In the genomic region with DNA sequence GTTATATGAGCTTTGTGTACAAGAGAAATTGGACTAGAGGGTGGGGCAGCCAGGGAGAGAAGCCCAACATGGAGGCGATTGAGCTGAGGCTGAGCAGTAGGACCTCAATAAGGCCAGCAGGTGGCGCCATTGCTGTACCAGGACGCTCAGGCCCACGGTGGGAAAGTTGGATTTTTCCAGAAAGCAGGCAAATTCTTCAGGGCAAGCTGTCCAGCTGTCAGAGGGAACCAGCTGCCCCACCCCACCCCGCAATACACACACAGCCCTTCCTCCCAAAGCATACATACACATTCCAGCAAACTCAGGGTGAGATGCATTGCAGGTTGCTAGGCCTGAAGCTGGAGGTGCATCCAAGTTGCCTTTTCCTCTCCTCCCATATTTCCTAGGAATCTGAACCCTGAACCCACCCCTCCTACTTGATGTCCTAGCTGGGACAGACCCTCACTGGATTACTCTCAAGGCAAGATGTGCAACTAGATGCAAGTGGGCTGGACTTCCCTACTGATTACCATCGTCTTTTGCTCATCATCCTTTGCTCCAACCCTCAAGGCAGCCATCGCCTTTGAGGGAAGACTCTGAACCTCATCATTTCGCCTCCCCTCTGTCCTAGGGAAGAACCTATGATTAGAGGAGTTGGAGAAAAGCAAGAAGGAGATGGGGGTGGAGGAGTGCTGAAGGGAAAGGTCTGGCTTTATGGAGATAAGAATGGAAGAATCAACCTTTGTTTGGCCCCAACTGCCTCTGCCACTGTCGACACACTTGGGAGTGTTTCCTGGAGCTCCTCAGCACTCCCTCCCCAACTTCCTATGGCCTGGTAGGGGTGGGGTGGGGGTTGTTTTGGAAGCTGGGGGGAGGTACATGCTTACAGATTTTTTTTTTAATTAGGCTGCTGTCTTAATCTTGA, we compare ENCODE assay signal across 8 cellular contexts. TPM values are rescaled to one million over a fixed set of nuclear protein-coding genes. Genes with fewer than 3 reads are reported as not detected.
DNase-seq lines count a peak whose midpoint lies in the region; ATAC-seq and TF ChIP-seq lines count a peak whose summit lies in the region.

No MANE protein-coding gene starts in this region.

- H3K27ac ChIP-seq in Karpas-422 (ENCODE audit: low read length) (no peak overlapping the region), neutrophil (no peak overlapping the region), tibial nerve (peak overlapping the region in 2 of 4 donors; percentile 31 to 77)

- WGBS in tibial nerve, 2 donors, result 27 to 33% methylated on average over 9 of the region's 9 CpGs

- TF ChIP-seq POLR2A in tibial nerve (IDR thresholded peaks at IDR 0.05), result no peak

- H3K4me1 ChIP-seq in Karpas-422 (ENCODE audit: low read length) (peaks cover 19% of the 10 kb centered on the region), neutrophil (ENCODE audit: control insufficient read depth in 1 of 2, insufficient read depth in 1 of 2, low read depth in 1 of 2, low read length in 1 of 2) (peaks cover 0 to 6% of the 10 kb centered on the region in 2 experiments), tibial nerve (peaks cover 0 to 64% (median 27%) of the 10 kb centered on the region in 4 donors)

- H3K27me3 ChIP-seq in Karpas-422 (ENCODE audit: low read length), result 0 out of 2 replicates have a peak, but pooled peaks cover 3% of the 10 kb centered on the region
- peaks cover 10% of the 10 kb centered on the region for H3K27me3 ChIP-seq in neutrophil
- no peaks in the 10 kb centered on the region for H3K27me3 ChIP-seq in tibial nerve

- in situ Hi-C loops in Caki2 (cut with HindIII; ENCODE audit: low pct_unique_long_range_greater_than_20kb, low sequenced_read_pairs), result no loop called here

- H3K4me1 Mint-ChIP-seq in activated T-helper 2 cell treated with anti-CD3 and anti-CD28 coated beads, Interferon-gamma antibody, Interleukin-2, Interleukin-4, amounts not matched to agents 10 μg/mL and 5 μg/mL and 100 μg/mL, durations not matched to agents 14 hours and 24 hours and 36 hours (ENCODE audit: low read depth), result peaks cover 41% of the 10 kb centered on the region

- no peaks in the 10 kb centered on the region for H3K79me2 ChIP-seq in Karpas-422 (ENCODE audit: low read length)

- peak overlapping the region; percentile 94 for H3K27ac Mint-ChIP-seq in activated T-helper 2 cell treated with anti-CD3 and anti-CD28 coated beads, Interferon-gamma antibody, Interleukin-2, Interleukin-4, amounts not matched to agents 10 μg/mL and 5 μg/mL and 100 μg/mL, durations not matched to agents 14 hours and 24 hours and 36 hours

- H3K9me3 ChIP-seq in Karpas-422 (ENCODE audit: low read length) (no peaks in the 10 kb centered on the region), neutrophil (no peaks in the 10 kb centered on the region), tibial nerve (no peaks in the 10 kb centered on the region)

- TF ChIP-seq CTCF in fibroblast of villous mesenchyme (IDR thresholded peaks at IDR 0.05; ENCODE audit: insufficient read depth, low read depth, low read length), result peak; percentile 94
- TF ChIP-seq CTCF in neutrophil (IDR thresholded peaks at IDR 0.05), result peak; percentile 93
- peak; percentile 91 to 98 (median 93) for TF ChIP-seq CTCF in tibial nerve (IDR thresholded peaks at IDR 0.05)

- peak; percentile 59 for ATAC-seq in GM21447 (IDR thresholded peaks at IDR 0.05; ENCODE audit: unreplicated experiment)

- peak overlapping the region; percentile 68; the same call in 1 of the 2 replicates for H2AFZ ChIP-seq in Karpas-422 (ENCODE audit: low read length)

- intact Hi-C loops in activated T-helper 2 cell treated with anti-CD3 and anti-CD28 coated beads, Interferon-gamma antibody, Interleukin-2, Interleukin-4, amounts not matched to agents 10 μg/mL and 5 μg/mL and 100 μg/mL, durations not matched to agents 14 hours and 24 hours and 36 hours (cut with micrococcal nuclease), result loop anchor here (1.0 kb wide), 1 partner anchor 78 kb away; no protein-coding TSS in a partner anchor

- H3K27me3 Mint-ChIP-seq in activated T-helper 2 cell treated with anti-CD3 and anti-CD28 coated beads, Interferon-gamma antibody, Interleukin-2, Interleukin-4, amounts not matched to agents 10 μg/mL and 5 μg/mL and 100 μg/mL, durations not matched to agents 14 hours and 24 hours and 36 hours (ENCODE audit: low read depth), result peaks cover 4% of the 10 kb centered on the region

- no peaks in the 10 kb centered on the region for H3K9me3 Mint-ChIP-seq in activated T-helper 2 cell treated with anti-CD3 and anti-CD28 coated beads, Interferon-gamma antibody, Interleukin-2, Interleukin-4, amounts not matched to agents 10 μg/mL and 5 μg/mL and 100 μg/mL, durations not matched to agents 14 hours and 24 hours and 36 hours

- no peaks in the 10 kb centered on the region for H3K36me3 Mint-ChIP-seq in activated T-helper 2 cell treated with anti-CD3 and anti-CD28 coated beads, Interferon-gamma antibody, Interleukin-2, Interleukin-4, amounts not matched to agents 10 μg/mL and 5 μg/mL and 100 μg/mL, durations not matched to agents 14 hours and 24 hours and 36 hours (ENCODE audit: low read depth)

- H3K4me3 Mint-ChIP-seq in activated T-helper 2 cell treated with anti-CD3 and anti-CD28 coated beads, Interferon-gamma antibody, Interleukin-2, Interleukin-4, amounts not matched to agents 10 μg/mL and 5 μg/mL and 100 μg/mL, durations not matched to agents 14 hours and 24 hours and 36 hours (ENCODE audit: low read depth), result no peak overlapping the region

- H3K4me2 ChIP-seq in Karpas-422 (ENCODE audit: low read depth, low read length, poor library complexity, severe bottlenecking), result no peak overlapping the region

- H3K4me3 ChIP-seq in Karpas-422 (ENCODE audit: low read length), result no peak overlapping the region
- H3K4me3 ChIP-seq in fibroblast of villous mesenchyme (ENCODE audit: low read depth, low read length), result no peak overlapping the region
- no peak overlapping the region for H3K4me3 ChIP-seq in neutrophil (ENCODE audit: low read depth in 1 of 2, low read length in 1 of 2)
- no peak overlapping the region for H3K4me3 ChIP-seq in tibial nerve

- DNase-seq in Caki2 (ENCODE audit: low read depth), result peak; percentile 59
- peak; percentile 90 for DNase-seq in Karpas-422
- peak; percentile 80 for DNase-seq in RKO (ENCODE audit: low spot score)
- peak; percentile 53 for DNase-seq in activated T-helper 2 cell treated with anti-CD3 and anti-CD28 coated beads, Interferon-gamma antibody, Interleukin-2, Interleukin-4, amounts not matched to agents 10 μg/mL and 5 μg/mL and 100 μg/mL, durations not matched to agents 14 hours and 24 hours and 36 hours (ENCODE audit: low spot score)
- peak; percentile 92 for DNase-seq in fibroblast of villous mesenchyme (ENCODE audit: low read depth)
- DNase-seq in tibial nerve (ENCODE audit: low spot score in 2 of 2), result peak; percentile 76 to 89

- H3K9me2 ChIP-seq in Karpas-422 (replicated peaks; ENCODE audit: insufficient read depth, low read length), result no peaks in the 10 kb centered on the region

- H4K20me1 ChIP-seq in Karpas-422 (ENCODE audit: insufficient read depth, low read depth, low read length), result no peaks in the 10 kb centered on the region

- no peaks in the 10 kb centered on the region for H3K36me3 ChIP-seq in Karpas-422 (ENCODE audit: insufficient read depth, low read length)
- no peaks in the 10 kb centered on the region for H3K36me3 ChIP-seq in neutrophil
- H3K36me3 ChIP-seq in tibial nerve, result peaks cover 0 to 4% (median 0%) of the 10 kb centered on the region in 3 donors

- no peak overlapping the region for H3K9ac ChIP-seq in Karpas-422 (ENCODE audit: low read length)

- TF ChIP-seq EP300 in tibial nerve (IDR thresholded peaks at IDR 0.05), result peak in 1 of 2 donors; percentile 53

RNA-seq across cellular contexts. Expression of a gene that starts 25.5 kb away (rescaled TPM):
- not detected in 2 replicates for total RNA-seq in Caki2 (2014; rRNA removed; shearing (Covaris generic); ENCODE audit: low replicate concordance)
- total RNA-seq in Karpas-422 (2014; rRNA removed; shearing (Covaris generic); ENCODE audit: low replicate concordance), result 0.04 TPM in 1 of 2 replicates, not detected in the other
- total RNA-seq in activated T-helper 2 cell treated with anti-CD3 and anti-CD28 coated beads, Interferon-gamma antibody, Interleukin-2, Interleukin-4, amounts not matched to agents 10 μg/mL and 5 μg/mL and 100 μg/mL, durations not matched to agents 14 hours and 24 hours and 36 hours, result not detected in 2 replicates
- total RNA-seq in fibroblast of villous mesenchyme (0.32 and 0.43 TPM in 2 replicates), tibial nerve (10 to 100 TPM; 38.5 to 73.7 (median 55.3) TPM)

Comparison
In these comparisons a context has a peak if more than half of its experiments do, and no peak if none do; other contexts are left out.
1. RNA of a gene that starts 25.5 kb away (total RNA-seq): 38.5 to 73.7 TPM in tibial nerve; 0.32 to 0.43 TPM in fibroblast of villous mesenchyme, 0.04 TPM in Karpas-422, not detected in activated T-helper 2 cell treated with anti-CD3 and anti-CD28 coated beads, Interferon-gamma antibody, Interleukin-2, Interleukin-4, amounts not matched to agents 10 μg/mL and 5 μg/mL and 100 μg/mL, durations not matched to agents 14 hours and 24 hours and 36 hours and not detected in Caki2; every median in the first group is over 10 times any median in the second.
2. Peak in every context shown above with its lines, with median percentiles within 50 percentile points of each other: DNase-seq and CTCF ChIP-seq.